ENCODE assay signal across 14 cellular contexts in genomic region chr2:8607591-8607990, GRCh38.
DNase-seq lines count a peak whose midpoint lies in the region; TF ChIP-seq lines count a peak whose summit lies in the region.
"Had no signal": no experiment of that assay in that cellular context is flagged by ENCODE, and none has a peak within 500 bp of the region (broad histone marks: within the 10 kb centered on the region; RNA-seq: fewer than 3 reads in every experiment).

No MANE protein-coding gene starts in this region.

- DNase-seq in EH (ENCODE audit: low read depth), result peak; percentile 93
- no peak for DNase-seq in activated T-helper 2 cell treated with anti-CD3 and anti-CD28 coated beads, Interferon-gamma antibody, Interleukin-2, Interleukin-4, amounts not matched to agents 10 μg/mL and 5 μg/mL and 100 μg/mL, durations not matched to agents 14 hours and 24 hours and 36 hours (ENCODE audit: low spot score)
- peak; percentile 69 for DNase-seq in kidney epithelial cell (ENCODE audit: low read depth)
- DNase-seq in NOMO-1 (lab: John Stamatoyannopoulos, UW; ENCODE audit: unreplicated experiment in 2 of 2), result no peak
- no peak for DNase-seq in activated gamma-delta T cell (lab: John Stamatoyannopoulos, UW)
- no peak for DNase-seq in NCI-H82 (lab: John Stamatoyannopoulos, UW)
- no peak for DNase-seq in GM13977 (ENCODE audit: low spot score)
- DNase-seq: CD4-positive, alpha-beta memory T cell; foreskin melanocyte; immature natural killer cell; NCI-H1048; stimulated activated CD4-positive, alpha-beta T cell treated with anti-CD3 and anti-CD28 coated beads, Interleukin-2, amount 100 ng/mL, for 48 hours; stimulated activated naive B cell treated with anti-CD40 and anti-IgM and Interleukin-4, amounts not matched to agents 10 μg/mL and 1 μg/mL and 100 μg/mL, for 72 hours had no signal

- intact Hi-C loops in activated T-helper 2 cell treated with anti-CD3 and anti-CD28 coated beads, Interferon-gamma antibody, Interleukin-2, Interleukin-4, amounts not matched to agents 10 μg/mL and 5 μg/mL and 100 μg/mL, durations not matched to agents 14 hours and 24 hours and 36 hours (cut with micrococcal nuclease), result loop anchor here (5.0 to 10.0 kb wide), 9 partner anchors 50 to 1170 kb away; no protein-coding TSS in a partner anchor

- H3K36me3 ChIP-seq in ACC112 (ENCODE audit: insufficient read depth, low read length) (no peaks in the 10 kb centered on the region), kidney epithelial cell (ENCODE audit: control insufficient read depth, insufficient read depth, low read length) (no peaks in the 10 kb centered on the region)

- peak overlapping the region; percentile 24; the same call in 1 of the 2 replicates for H3K27ac ChIP-seq in ACC112 (ENCODE audit: low read depth, low read length)

- H3K9me3 Mint-ChIP-seq in activated T-helper 2 cell treated with anti-CD3 and anti-CD28 coated beads, Interferon-gamma antibody, Interleukin-2, Interleukin-4, amounts not matched to agents 10 μg/mL and 5 μg/mL and 100 μg/mL, durations not matched to agents 14 hours and 24 hours and 36 hours, result peaks cover 22% of the 10 kb centered on the region
- H3K9me3 Mint-ChIP-seq: immature natural killer cell had no signal

- no peak for TF ChIP-seq CTCF in kidney epithelial cell (IDR thresholded peaks at IDR 0.05; ENCODE audit: insufficient read depth, low read length, poor library complexity, severe bottlenecking)
- no peak for TF ChIP-seq CTCF in GM13977 (IDR thresholded peaks at IDR 0.05; ENCODE audit: extremely low read depth, insufficient read depth, missing control alignments)

- peaks cover 52% of the 10 kb centered on the region for H3K4me1 Mint-ChIP-seq in activated T-helper 2 cell treated with anti-CD3 and anti-CD28 coated beads, Interferon-gamma antibody, Interleukin-2, Interleukin-4, amounts not matched to agents 10 μg/mL and 5 μg/mL and 100 μg/mL, durations not matched to agents 14 hours and 24 hours and 36 hours (ENCODE audit: low read depth)

- peak overlapping the region; percentile 45 for H3K4me3 Mint-ChIP-seq in activated T-helper 2 cell treated with anti-CD3 and anti-CD28 coated beads, Interferon-gamma antibody, Interleukin-2, Interleukin-4, amounts not matched to agents 10 μg/mL and 5 μg/mL and 100 μg/mL, durations not matched to agents 14 hours and 24 hours and 36 hours (ENCODE audit: low read depth)
- H3K4me3 Mint-ChIP-seq: CD4-positive, alpha-beta memory T cell; immature natural killer cell; stimulated activated naive B cell treated with anti-CD40 and anti-IgM and Interleukin-4, amounts not matched to agents 10 μg/mL and 1 μg/mL and 100 μg/mL, for 72 hours had no signal

- H3K79me2 ChIP-seq in ACC112 (ENCODE audit: control insufficient read depth, insufficient read depth, low read length, unreplicated experiment), result no peaks in the 10 kb centered on the region

- peaks cover 5% of the 10 kb centered on the region for H3K27me3 Mint-ChIP-seq in activated T-helper 2 cell treated with anti-CD3 and anti-CD28 coated beads, Interferon-gamma antibody, Interleukin-2, Interleukin-4, amounts not matched to agents 10 μg/mL and 5 μg/mL and 100 μg/mL, durations not matched to agents 14 hours and 24 hours and 36 hours (ENCODE audit: low read depth)
- H3K27me3 Mint-ChIP-seq: CD4-positive, alpha-beta memory T cell had no signal

- H3K36me3 Mint-ChIP-seq in activated T-helper 2 cell treated with anti-CD3 and anti-CD28 coated beads, Interferon-gamma antibody, Interleukin-2, Interleukin-4, amounts not matched to agents 10 μg/mL and 5 μg/mL and 100 μg/mL, durations not matched to agents 14 hours and 24 hours and 36 hours (ENCODE audit: low read depth), result peaks cover 15% of the 10 kb centered on the region

- H3K4me3 ChIP-seq in ACC112 (ENCODE audit: low read depth, low read length) (no peak overlapping the region), kidney epithelial cell (ENCODE audit: low read depth, low read length) (no peak overlapping the region)

- in situ Hi-C loops in GM13977 (cut with MboI; ENCODE audit: low pct_unique_long_range_greater_than_20kb, low sequenced_read_pairs, unreplicated experiment), result no loop called here

- peaks cover 25% of the 10 kb centered on the region for H3K4me1 ChIP-seq in ACC112 (ENCODE audit: control insufficient read depth, insufficient read depth, low read length, unreplicated experiment)

- peak overlapping the region; percentile 91 for H3K27ac Mint-ChIP-seq in activated T-helper 2 cell treated with anti-CD3 and anti-CD28 coated beads, Interferon-gamma antibody, Interleukin-2, Interleukin-4, amounts not matched to agents 10 μg/mL and 5 μg/mL and 100 μg/mL, durations not matched to agents 14 hours and 24 hours and 36 hours
- H3K27ac Mint-ChIP-seq: stimulated activated naive B cell treated with anti-CD40 and anti-IgM and Interleukin-4, amounts not matched to agents 10 μg/mL and 1 μg/mL and 100 μg/mL, for 72 hours had no signal

- no peak overlapping the region for H2AFZ ChIP-seq in ACC112 (ENCODE audit: low read length, unreplicated experiment)

- no peaks in the 10 kb centered on the region for H3K27me3 ChIP-seq in ACC112 (ENCODE audit: insufficient read depth, low read length)
- no peaks in the 10 kb centered on the region for H3K27me3 ChIP-seq in kidney epithelial cell (ENCODE audit: control insufficient read depth, insufficient read depth, low read length)

Comparison
In these comparisons a context has a peak if more than half of its experiments do, and no peak if none do; other contexts are left out.
1. DNase-seq: peak in EH (single experiment) and kidney epithelial cell (single experiment); none in activated T-helper 2 cell treated with anti-CD3 and anti-CD28 coated beads, Interferon-gamma antibody, Interleukin-2, Interleukin-4, amounts not matched to agents 10 μg/mL and 5 μg/mL and 100 μg/mL, durations not matched to agents 14 hours and 24 hours and 36 hours (single experiment), NOMO-1 (0 of 2), activated gamma-delta T cell (single experiment), NCI-H82 (single experiment) and GM13977 (single experiment).